22 cellular contexts compared by ENCODE assay signal in the genomic region with DNA sequence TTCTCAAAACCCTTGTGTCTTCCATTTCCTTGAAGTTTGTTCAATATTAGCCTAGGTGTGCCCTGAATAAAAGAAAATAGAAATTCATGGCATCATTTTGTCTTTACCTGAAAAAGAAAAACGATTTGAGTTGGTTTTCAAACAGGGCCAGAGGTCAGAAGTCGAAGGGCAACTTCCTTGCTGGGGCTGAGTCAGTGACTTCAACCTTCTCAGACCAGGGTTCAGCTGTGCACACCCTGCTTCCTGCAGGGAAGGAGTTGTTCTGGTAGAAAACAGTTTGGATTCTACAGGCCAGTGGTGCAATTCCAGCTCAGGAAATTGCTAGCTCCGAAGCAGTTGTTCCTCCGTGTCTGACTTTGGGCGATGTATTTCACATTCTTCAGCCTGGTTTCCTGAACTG.
"Had no signal": no experiment of that assay in that cellular context is flagged by ENCODE, and none has a peak within 500 bp of the region (broad histone marks: within the 10 kb centered on the region; RNA-seq: fewer than 3 reads in every experiment).

No MANE protein-coding gene starts in this region.

- ATAC-seq: left lung; naive thymus-derived CD4-positive, alpha-beta T cell; sciatic nerve; stimulated activated effector memory CD8-positive, alpha-beta T cell treated with anti-CD3 and anti-CD28 coated beads, Interleukin-12 subunit alpha, Interleukin-12 subunit beta, amount 100 ng/mL, for 72 hours had no signal

- H3K4me1 ChIP-seq: left lung, pancreas, prostate gland had no signal

- DNase-seq: kidney glomerular epithelial cell; left cardiac atrium; left lung; mesendoderm; naive thymus-derived CD4-positive, alpha-beta T cell; pancreas; posterior cingulate gyrus; retina; right cardiac atrium; spleen; stimulated activated CD4-positive, alpha-beta T cell treated with anti-CD3 and anti-CD28 coated beads, Interleukin-4, amount 100 ng/mL, for 24 hours; stimulated activated naive CD4-positive, alpha-beta T cell; tibial artery had no signal

- FAIRE-seq: keratinocyte, pancreas had no signal

- H3K4me3 ChIP-seq: left lung, lung, pancreas, prostate gland, skin epidermis, spleen, suprapubic skin, thoracic aorta, tibial artery, vagina had no signal

- H3K9me3 ChIP-seq: left lung, pancreas, prostate gland, spleen, suprapubic skin, thoracic aorta, tibial artery, vagina had no signal

- H3K27ac ChIP-seq: left lung, pancreas, spleen, suprapubic skin, thoracic aorta had no signal

- H3K36me3 ChIP-seq: left lung, pancreas, prostate gland, spleen, suprapubic skin, thoracic aorta, tibial artery, vagina had no signal

- H3K27me3 ChIP-seq: left lung, pancreas, spleen, suprapubic skin, tibial artery, vagina had no signal
